Comparison of ENCODE assay signal across 25 cellular contexts in genomic region chr19:5560156-5560555, GRCh38. TPM values are rescaled to one million over a fixed set of nuclear protein-coding genes. Genes with fewer than 3 reads are reported as not detected.
DNase-seq lines count a peak whose midpoint lies in the region; ATAC-seq, FAIRE-seq and TF ChIP-seq lines count a peak whose summit lies in the region.
"Had no signal": no experiment of that assay in that cellular context is flagged by ENCODE, and none has a peak within 500 bp of the region (broad histone marks: within the 10 kb centered on the region; RNA-seq: fewer than 3 reads in every experiment).

No MANE protein-coding gene starts in this region.

- no peak for TF ChIP-seq POLR2A in K562 (conservative IDR thresholded peaks at IDR 0.05)

- H2BK120ac ChIP-seq in neuronal stem cell (ENCODE audit: low read depth, low read length): peak overlapping the region; percentile 62

- H3K27me3 ChIP-seq in H7 (ENCODE audit: control insufficient read depth, insufficient read depth, low read length): no peaks in the 10 kb centered on the region
- H3K27me3 ChIP-seq in K562 (ENCODE audit: control insufficient read depth in 2 of 2, insufficient read depth in 2 of 2, low read length in 2 of 2): peaks cover 12 to 25% of the 10 kb centered on the region in 2 experiments; a peak in 3 of 5 replicates
- H3K27me3 ChIP-seq in endodermal cell (ENCODE audit: control insufficient read depth, insufficient read depth, low read length, poor library complexity, severe bottlenecking): no peaks in the 10 kb centered on the region
- no peaks in the 10 kb centered on the region for H3K27me3 ChIP-seq in neuronal stem cell (ENCODE audit: control insufficient read depth in 3 of 3, insufficient read depth in 3 of 3, low read depth in 1 of 3, low read length in 3 of 3)
- H3K27me3 ChIP-seq in Caco-2 (replicated peaks; ENCODE audit: control insufficient read depth, insufficient read depth, low read length): no peaks in the 10 kb centered on the region
- H3K27me3 ChIP-seq: BE2C; BLaER1 treated with 17β-estradiol and CSF1 and Interleukin-3, amounts not matched to agents 10 nM and 100 nM had no signal

- no peak for ATAC-seq in K562
- no peak for ATAC-seq in effector memory CD8-positive, alpha-beta T cell (replicated peaks)
- no peak for ATAC-seq in left lobe of liver
- ATAC-seq in HG03460 (IDR thresholded peaks at IDR 0.05; ENCODE audit: unreplicated experiment): no peak
- ATAC-seq: HCT116 had no signal

- 21% methylated on average over 13 of the region's 19 CpGs for WGBS in K562 (ENCODE audit: insufficient coverage, low coverage, missing lambda C conversion rate)
- WGBS in endodermal cell (ENCODE audit: insufficient coverage in 1 of 2, insufficient read length in 1 of 2), 2 experiments: 89 to 90% methylated on average over 16 to 19 of the region's 19 CpGs
- no CpG with 5 or more reads among the region's 19 CpGs for WGBS in neuronal stem cell (ENCODE audit: extremely low coverage in 2 of 2, insufficient read length in 2 of 2, insufficient replicate concordance in 1 of 2), 2 donors

- POLR2A ChIA-PET in K562 (lab: Yijun Ruan, JAX): interaction anchor here (1.0 kb wide), 1 partner anchor 13 kb away, joined by 5 read pairs; no protein-coding TSS in a partner anchor
- POLR2A ChIA-PET in Caco-2 (lab: Charles Lee): no interaction called here

- peak overlapping the region; percentile 0 for H2BK5ac ChIP-seq in neuronal stem cell (ENCODE audit: low read length)

- no peak overlapping the region for H4K91ac ChIP-seq in neuronal stem cell (ENCODE audit: low read depth, low read length, poor library complexity)

- no peaks in the 10 kb centered on the region for H3K79me2 ChIP-seq in K562 (ENCODE audit: control insufficient read depth, insufficient read depth, low read length)

- H3K36me3 ChIP-seq in H7 (replicated peaks; ENCODE audit: control insufficient read depth, insufficient read depth, low read length) (no peaks in the 10 kb centered on the region), K562 (ENCODE audit: control insufficient read depth, insufficient read depth, low read length) (no peaks in the 10 kb centered on the region), endodermal cell (ENCODE audit: control insufficient read depth, insufficient read depth, low read length) (no peaks in the 10 kb centered on the region), neuronal stem cell (replicated peaks in 1 of 2; ENCODE audit: control insufficient read depth in 2 of 2, insufficient read depth in 2 of 2, low read length in 2 of 2) (no peaks in the 10 kb centered on the region), Caco-2 (ENCODE audit: control insufficient read depth, insufficient read depth, low read length) (no peaks in the 10 kb centered on the region)
- H3K36me3 ChIP-seq: BE2C; BLaER1 treated with 17β-estradiol and CSF1 and Interleukin-3, amounts not matched to agents 10 nM and 100 nM had no signal

- in situ Hi-C loops in K562 (cut with MboI): no loop called here

- H3K4ac ChIP-seq in neuronal stem cell (ENCODE audit: low read length): no peak overlapping the region

- no peak overlapping the region for H3K27ac Mint-ChIP-seq in endodermal cell
- H3K27ac Mint-ChIP-seq in Caco-2 (ENCODE audit: unreplicated experiment): no peak overlapping the region
- no peak overlapping the region for H3K27ac Mint-ChIP-seq in effector memory CD8-positive, alpha-beta T cell
- H3K27ac Mint-ChIP-seq: CD14-positive monocyte; CD4-positive, alpha-beta T cell; CD8-positive, alpha-beta memory T cell; H9 had no signal

- H3K4me1 ChIP-seq in K562 (replicated peaks in 1 of 2; ENCODE audit: control insufficient read depth in 2 of 2, insufficient read depth in 2 of 2, low read length in 2 of 2) (peaks cover 0 to 7% of the 10 kb centered on the region in 2 experiments; a peak in 2 of 5 replicates), endodermal cell (ENCODE audit: control insufficient read depth, insufficient read depth, low read length) (no peaks in the 10 kb centered on the region), neuronal stem cell (ENCODE audit: control insufficient read depth in 2 of 2, insufficient read depth in 1 of 2, low read depth in 1 of 2, low read length in 2 of 2) (peaks cover 4% of the 10 kb centered on the region in 2 donors), Caco-2 (no peaks in the 10 kb centered on the region)
- H3K4me1 ChIP-seq: BE2C had no signal

- H2AFZ ChIP-seq in K562 (ENCODE audit: low read depth, low read length): no peak overlapping the region
- peak overlapping the region; percentile 28 for H2AFZ ChIP-seq in neuronal stem cell (ENCODE audit: low read length)

- intact Hi-C loops in K562 (cut with micrococcal nuclease): no loop called here
- intact Hi-C loops in Caco-2 (cut with micrococcal nuclease; ENCODE audit: unreplicated experiment): no loop called here

- H3K18ac ChIP-seq in neuronal stem cell (ENCODE audit: low read length): peak overlapping the region; percentile 90

- H3K14ac ChIP-seq in neuronal stem cell (ENCODE audit: low read length): no peak overlapping the region

- no peak for TF ChIP-seq EP300 in K562 (IDR thresholded peaks at IDR 0.05; ENCODE audit: low read length)

- no peak for TF ChIP-seq RAD21 in K562 (CRISPR knock-in tag; conservative IDR thresholded peaks at IDR 0.05 in 1 of 2, IDR thresholded peaks at IDR 0.05 in 1 of 2)

- no peak overlapping the region for H3K4me3 ChIP-seq in H7 (ENCODE audit: insufficient read depth, low read depth, low read length)
- no peak overlapping the region for H3K4me3 ChIP-seq in K562
- no peak overlapping the region for H3K4me3 ChIP-seq in endodermal cell (ENCODE audit: low read length)
- H3K4me3 ChIP-seq in neuronal stem cell (ENCODE audit: low read length in 2 of 2): no peak overlapping the region
- no peak overlapping the region for H3K4me3 ChIP-seq in Caco-2 (ENCODE audit: low read depth, low read length)
- H3K4me3 ChIP-seq: A549; BLaER1 treated with 17β-estradiol and CSF1 and Interleukin-3, amounts not matched to agents 10 nM and 100 nM had no signal

- H3K27ac ChIP-seq in K562 (ENCODE audit: extremely low read depth, low read depth, low read length): no peak overlapping the region
- H3K27ac ChIP-seq in endodermal cell (ENCODE audit: low read depth, low read length): no peak overlapping the region
- H3K27ac ChIP-seq in neuronal stem cell (replicated peaks; ENCODE audit: low read length): no peak overlapping the region
- H3K27ac ChIP-seq: A549; BLaER1 treated with 17β-estradiol and CSF1 and Interleukin-3, amounts not matched to agents 10 nM and 100 nM had no signal

- no peak for TF ChIP-seq CTCF in K562 (IDR thresholded peaks at IDR 0.05 in 2 of 3, conservative IDR thresholded peaks at IDR 0.05 in 1 of 3; ENCODE audit: insufficient read depth in 2 of 3, low read depth in 1 of 3, low read length in 3 of 3)
- no peak for TF ChIP-seq CTCF in endodermal cell (conservative IDR thresholded peaks at IDR 0.05)
- no peak for TF ChIP-seq CTCF in Caco-2 (IDR thresholded peaks at IDR 0.05; ENCODE audit: insufficient read depth in 1 of 2, low read depth in 1 of 2, low read length in 1 of 2, severe bottlenecking in 1 of 2, unreplicated experiment in 1 of 2)

- no peak overlapping the region for H3K23ac ChIP-seq in neuronal stem cell (ENCODE audit: low read depth, low read length, poor library complexity)

- H3K4me1 Mint-ChIP-seq in endodermal cell (no peaks in the 10 kb centered on the region), Caco-2 (ENCODE audit: low read depth, unreplicated experiment) (peaks cover 8% of the 10 kb centered on the region)
- no peaks in the 10 kb centered on the region for H3K4me1 Mint-ChIP-seq in effector memory CD8-positive, alpha-beta T cell (ENCODE audit: low read depth in 2 of 2)
- H3K4me1 Mint-ChIP-seq: CD14-positive monocyte; CD8-positive, alpha-beta memory T cell had no signal

- no peak overlapping the region for H4K8ac ChIP-seq in neuronal stem cell (ENCODE audit: low read depth, low read length)

- H3K9ac ChIP-seq in K562 (ENCODE audit: insufficient read depth in 1 of 2, low read depth in 2 of 2, low read length in 2 of 2): peak overlapping the region in 1 of 2 experiments; percentile 4; a peak in 1 of 4 replicates
- H3K9ac ChIP-seq in endodermal cell (ENCODE audit: extremely low read depth, low read length, poor library complexity, severe bottlenecking): no peak overlapping the region
- H3K9ac ChIP-seq in neuronal stem cell (ENCODE audit: low read depth, low read length, poor library complexity): no peak overlapping the region
- H3K9ac ChIP-seq: BLaER1 treated with 17β-estradiol and CSF1 and Interleukin-3, amounts not matched to agents 10 nM and 100 nM had no signal

- CTCF ChIA-PET in K562 (lab: Yijun Ruan, JAX; ENCODE audit: low intra/inter-chr PET ratio) (no interaction called here), Caco-2 (lab: Charles Lee) (no interaction called here)

- H2AK5ac ChIP-seq in neuronal stem cell (ENCODE audit: low read depth, low read length): peak overlapping the region; percentile 94

- H2BK15ac ChIP-seq in neuronal stem cell (ENCODE audit: low read length): no peak overlapping the region

- H3K27me3 Mint-ChIP-seq in endodermal cell (ENCODE audit: insufficient read depth) (peaks cover 18% of the 10 kb centered on the region), Caco-2 (ENCODE audit: insufficient read depth, unreplicated experiment) (no peaks in the 10 kb centered on the region)
- peaks cover 21 to 61% of the 10 kb centered on the region in 2 donors for H3K27me3 Mint-ChIP-seq in effector memory CD8-positive, alpha-beta T cell

- H3K9me3 ChIP-seq in K562 (replicated peaks; ENCODE audit: control insufficient read depth, insufficient read depth, low read depth, low read length) (peaks cover 8% of the 10 kb centered on the region), endodermal cell (ENCODE audit: control insufficient read depth, low read length) (no peaks in the 10 kb centered on the region), neuronal stem cell (replicated peaks in 1 of 2; ENCODE audit: control insufficient read depth in 2 of 2, insufficient read depth in 1 of 2, low read depth in 1 of 2, low read length in 2 of 2) (peaks cover 0 to 8% of the 10 kb centered on the region in 2 donors), Caco-2 (no peaks in the 10 kb centered on the region)
- H3K9me3 ChIP-seq: BE2C had no signal

- peak overlapping the region; percentile 63 for H2BK12ac ChIP-seq in neuronal stem cell (ENCODE audit: low read length)

- no peak overlapping the region for H3K4me3 Mint-ChIP-seq in endodermal cell
- no peak overlapping the region for H3K4me3 Mint-ChIP-seq in Caco-2 (ENCODE audit: unreplicated experiment)
- H3K4me3 Mint-ChIP-seq in effector memory CD8-positive, alpha-beta T cell: no peak overlapping the region
- H3K4me3 Mint-ChIP-seq: CD14-positive monocyte; CD4-positive, alpha-beta T cell; CD8-positive, alpha-beta memory T cell; H9 had no signal

- H3K36me3 Mint-ChIP-seq in endodermal cell (ENCODE audit: low read depth): no peaks in the 10 kb centered on the region
- peaks cover 22% of the 10 kb centered on the region for H3K36me3 Mint-ChIP-seq in Caco-2 (ENCODE audit: insufficient read depth, unreplicated experiment)
- peaks cover 5% of the 10 kb centered on the region for H3K36me3 Mint-ChIP-seq in effector memory CD8-positive, alpha-beta T cell (ENCODE audit: insufficient read depth)
- H3K36me3 Mint-ChIP-seq: CD14-positive monocyte had no signal

- H3K79me1 ChIP-seq in neuronal stem cell (ENCODE audit: low read depth, low read length): peaks cover 2% of the 10 kb centered on the region

- H4K20me1 ChIP-seq in K562 (replicated peaks; ENCODE audit: control insufficient read depth, insufficient read depth, low read length): no peaks in the 10 kb centered on the region

- H3K4me2 ChIP-seq in K562 (ENCODE audit: insufficient read depth, low read length) (no peak overlapping the region), neuronal stem cell (ENCODE audit: insufficient read depth, low read length, poor library complexity, severe bottlenecking) (no peak overlapping the region)
- H3K4me2 ChIP-seq: A549; BLaER1 treated with 17β-estradiol and CSF1 and Interleukin-3, amounts not matched to agents 10 nM and 100 nM had no signal

- DNase-seq in H7: peak; percentile 58
- no peak for DNase-seq in K562 (ENCODE audit: extremely low read depth in 1 of 4, low spot score in 3 of 4)
- peak; percentile 48 for DNase-seq in endodermal cell
- no peak for DNase-seq in neuronal stem cell (ENCODE audit: low spot score)
- no peak for DNase-seq in Caco-2
- no peak for DNase-seq in effector memory CD8-positive, alpha-beta T cell
- no peak for DNase-seq in left lobe of liver (ENCODE audit: low spot score)
- DNase-seq: 8988T; ACHN; AML-193; BE2C; Calu3; CD4-positive, alpha-beta T cell; CD8-positive, alpha-beta memory T cell; DMS53; DMS79 treated with DMSO at 0.1 percent for 48 hours; GOT3; H9 had no signal

- no peak for FAIRE-seq in K562 (lab: Jason Lieb, UNC)
- FAIRE-seq: A549, G401.6, GM12892 had no signal

- peaks cover 9% of the 10 kb centered on the region for H3K9me3 Mint-ChIP-seq in endodermal cell
- H3K9me3 Mint-ChIP-seq in Caco-2 (ENCODE audit: unreplicated experiment): peaks cover 8% of the 10 kb centered on the region
- no peaks in the 10 kb centered on the region for H3K9me3 Mint-ChIP-seq in effector memory CD8-positive, alpha-beta T cell
- H3K9me3 Mint-ChIP-seq: CD4-positive, alpha-beta T cell had no signal

- BruUV-seq in K562 (replicated peaks; lab: Mats Ljungman, UMichigan) (no TSS peak), Caco-2 (replicated peaks; lab: Mats Ljungman, UMichigan) (no TSS peak)

- H3K9me1 ChIP-seq in K562 (ENCODE audit: control insufficient read depth, insufficient read depth, low read length): no peaks in the 10 kb centered on the region

RNA-seq across cellular contexts. Expression of gene TINCR, which starts 7.6 kb away (rescaled TPM):
- 0.28 and 0.74 TPM in 2 replicates for total RNA-seq in H7 (2014; rRNA removed; shearing (Covaris generic))
- 1.7 and 1.9 TPM in 2 replicates for total RNA-seq in K562 (2011; cell fraction: chromatin; rRNA removed; ENCODE audit: low replicate concordance)
- 0.66 and 0.67 TPM in 2 replicates for total RNA-seq in K562 (2011; cell fraction: nucleolus; rRNA removed)
- 1.1 and 1.5 TPM in 2 replicates for total RNA-seq in K562 (2011; cell fraction: nucleoplasm; rRNA removed)
- total RNA-seq in K562 (2014; rRNA removed) (0.08 TPM in 1 of 2 replicates, not detected in the other), K562 (2014; rRNA removed; fragmentation: Illumina TruSeq; extraction: Trizol) (0.06 and 0.07 TPM in 2 replicates), K562 (2015; rRNA removed; fragmentation: Illumina TruSeq; extraction: Trizol) (0.07 TPM in 1 of 2 replicates, not detected in the other), K562 (2021) (0.13 and 0.24 TPM in 2 replicates), endodermal cell (1 to 10 TPM in 1 of 2 donors, under 1 TPM in 1; 0.53 to 1.2 TPM), Caco-2 (2022) (3.8 and 4.1 TPM in 2 replicates), left lobe of liver (not detected)
- polyA plus RNA-seq in K562 (2011; rRNA removed) (0.11 and 0.32 TPM in 2 replicates), K562 (2014; fragmentation: Illumina TruSeq; extraction: Trizol) (0.10 and 0.21 TPM in 2 replicates), K562 (2014; fragmentation: Nextera tagmentation; extraction: Ambion mirVana) (under 1 TPM; 0.03 to 0.10 TPM), K562 (2014; rRNA removed) (0.03 and 0.19 TPM in 2 replicates)
- 0.06 and 0.24 TPM in 2 replicates for polyA plus RNA-seq in K562 (2011; cell fraction: cytosol; rRNA removed)
- polyA plus RNA-seq in K562 (2011; cell fraction: nucleus; rRNA removed): 0.58 and 0.90 TPM in 2 replicates
- polyA plus RNA-seq in K562 (2012): 0.20 and 0.36 TPM in 2 replicates
- 0.33 TPM in 1 of 2 replicates, not detected in the other for polyA minus RNA-seq in K562 (2011; rRNA and poly(A)+ RNA removed)
- not detected in 2 replicates for polyA minus RNA-seq in K562 (2011; cell fraction: cytosol; rRNA and poly(A)+ RNA removed)
- polyA minus RNA-seq in K562 (2011; cell fraction: nucleus; rRNA and poly(A)+ RNA removed): 0.11 and 0.13 TPM in 2 replicates
- polyA plus RNA-seq in endodermal cell (2013, experiment 1 of 2): 2.4 TPM
- 2.6 TPM for polyA plus RNA-seq in endodermal cell (2013, experiment 2 of 2)
- 7.6 TPM for polyA plus RNA-seq in neuronal stem cell (2013, experiment 1 of 2)
- 8.0 TPM for polyA plus RNA-seq in neuronal stem cell (2013, experiment 2 of 2)
- polyA plus RNA-seq: CD14-positive monocyte had no signal

Comparison
In these comparisons a context has a peak if more than half of its experiments do, and no peak if none do; other contexts are left out.
1. DNase-seq: peak in H7 (single experiment) and endodermal cell (single experiment); none in K562 (0 of 4), neuronal stem cell (single experiment), Caco-2 (0 of 2), effector memory CD8-positive, alpha-beta T cell (0 of 3) and left lobe of liver (single experiment).